ENCODE assay signal across 20 cellular contexts in the genomic region with DNA sequence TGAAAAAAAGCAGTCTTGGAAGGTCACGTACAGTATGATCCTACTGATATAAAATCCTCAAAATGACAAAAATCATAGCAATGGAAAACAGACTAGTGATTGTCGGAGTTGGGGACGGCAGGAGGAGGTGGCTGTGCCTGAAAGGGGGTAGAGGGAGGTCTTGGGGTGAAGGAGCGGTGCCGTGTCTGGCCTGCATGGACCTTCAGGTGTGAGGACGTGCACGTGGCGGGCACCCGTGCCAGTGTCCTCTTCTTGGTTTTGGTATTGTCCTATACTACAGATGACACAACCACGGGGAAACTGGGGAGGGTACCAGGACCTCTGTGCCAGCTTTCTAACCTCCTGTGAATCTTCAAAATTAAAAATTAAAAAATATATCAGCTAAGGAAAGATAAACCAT.
"Had no signal": no experiment of that assay in that cellular context is flagged by ENCODE, and none has a peak within 500 bp of the region (broad histone marks: within the 10 kb centered on the region; RNA-seq: fewer than 3 reads in every experiment).

No MANE protein-coding gene starts in this region.

- H3K4me3 ChIP-seq: left lung, lower lobe of right lung, ovary, psoas muscle, sigmoid colon, suprapubic skin, thyroid gland, vagina had no signal

- H3K27me3 Mint-ChIP-seq: dendritic cell treated with granulocyte-macrophage colony-stimulating factor and Interleukin-4, amounts not matched to agents 40 ng/mL and 50 ng/mL, for 4 days had no signal

- H3K36me3 Mint-ChIP-seq: immature natural killer cell; natural killer cell; stimulated activated effector memory CD8-positive, alpha-beta T cell treated with anti-CD3 and anti-CD28 coated beads, Interleukin-12 subunit alpha, Interleukin-12 subunit beta, amount 100 ng/mL, for 72 hours had no signal

- H3K4me3 Mint-ChIP-seq: dendritic cell treated with granulocyte-macrophage colony-stimulating factor and Interleukin-4, amounts not matched to agents 40 ng/mL and 50 ng/mL, for 4 days; natural killer cell; stimulated activated effector memory CD8-positive, alpha-beta T cell treated with anti-CD3 and anti-CD28 coated beads, Interleukin-12 subunit alpha, Interleukin-12 subunit beta, amount 100 ng/mL, for 72 hours had no signal

- H3K27me3 ChIP-seq: left lung, ovary, sigmoid colon, suprapubic skin, thyroid gland, vagina had no signal

- H3K4me1 Mint-ChIP-seq: stimulated activated effector memory CD8-positive, alpha-beta T cell treated with anti-CD3 and anti-CD28 coated beads, Interleukin-12 subunit alpha, Interleukin-12 subunit beta, amount 100 ng/mL, for 72 hours had no signal

- H3K9me3 ChIP-seq: left lung, lower lobe of right lung, ovary, psoas muscle, sigmoid colon, suprapubic skin, thyroid gland, vagina had no signal

- H3K27ac Mint-ChIP-seq: dendritic cell treated with granulocyte-macrophage colony-stimulating factor and Interleukin-4, amounts not matched to agents 40 ng/mL and 50 ng/mL, for 4 days; effector memory CD8-positive, alpha-beta T cell; stimulated activated effector memory CD8-positive, alpha-beta T cell treated with anti-CD3 and anti-CD28 coated beads, Interleukin-12 subunit alpha, Interleukin-12 subunit beta, amount 100 ng/mL, for 72 hours had no signal

- DNase-seq: effector memory CD8-positive, alpha-beta T cell; hypothalamus; left lung; lower lobe of right lung; natural killer cell; occipital lobe; ovary; psoas muscle; right cardiac atrium; sigmoid colon; stimulated activated CD4-positive, alpha-beta T cell treated with anti-CD3 and anti-CD28 coated beads, Interleukin-2, amount 100 ng/mL, for 24 hours; stimulated activated CD4-positive, alpha-beta T cell treated with anti-CD3 and anti-CD28 coated beads, Interleukin-4, amount 100 ng/mL, for 24 hours; stimulated activated naive CD4-positive, alpha-beta T cell treated with Interleukin-2 at 50 U/mL for 16 hours; thyroid gland; trophoblast cell had no signal

- H3K27ac ChIP-seq: left lung, lower lobe of right lung, ovary, psoas muscle, sigmoid colon, suprapubic skin, vagina had no signal

- H3K36me3 ChIP-seq: left lung, lower lobe of right lung, ovary, sigmoid colon, suprapubic skin, thyroid gland, vagina had no signal

- H3K9me3 Mint-ChIP-seq: dendritic cell treated with granulocyte-macrophage colony-stimulating factor and Interleukin-4, amounts not matched to agents 40 ng/mL and 50 ng/mL, for 4 days; effector memory CD8-positive, alpha-beta T cell; immature natural killer cell; natural killer cell; stimulated activated effector memory CD8-positive, alpha-beta T cell treated with anti-CD3 and anti-CD28 coated beads, Interleukin-12 subunit alpha, Interleukin-12 subunit beta, amount 100 ng/mL, for 72 hours had no signal

- H3K4me1 ChIP-seq: left lung, suprapubic skin, vagina had no signal

- ATAC-seq: lower lobe of right lung, psoas muscle, right cardiac atrium had no signal
